20 cellular contexts compared by ENCODE assay signal in genomic region chr3:151195818-151196217, GRCh38. TPM values are rescaled to one million over a fixed set of nuclear protein-coding genes. Genes with fewer than 3 reads are reported as not detected.
"Had no signal": no experiment of that assay in that cellular context is flagged by ENCODE, and none has a peak within 500 bp of the region (broad histone marks: within the 10 kb centered on the region; RNA-seq: fewer than 3 reads in every experiment).

No MANE protein-coding gene starts in this region.

- H3K9me3 ChIP-seq: body of pancreas, prostate gland, right atrium auricular region, suprapubic skin had no signal

- H3K27me3 ChIP-seq: body of pancreas, dorsolateral prefrontal cortex, right atrium auricular region, suprapubic skin had no signal

- DNase-seq: activated CD4-positive, CD25-positive, alpha-beta regulatory T cell; activated CD8-positive, alpha-beta memory T cell treated with anti-CD3 and anti-CD28 coated beads, Interleukin-2, amount 50 U/mL, for 4 hours; activated naive CD4-positive, alpha-beta T cell treated with anti-CD3 and anti-CD28 coated beads for 36 hours; amygdala; body of pancreas; dorsolateral prefrontal cortex; foreskin fibroblast; left cardiac atrium; mesenchymal stem cell; naive thymus-derived CD8-positive, alpha-beta T cell; stimulated activated CD4-positive, alpha-beta T cell treated with anti-CD3 and anti-CD28 coated beads, Interleukin-2, amount 100 ng/mL, for 24 hours; stimulated activated naive CD8-positive, alpha-beta T cell treated with anti-CD3 and anti-CD28 coated beads, Interleukin-15, Interleukin-2, amounts not matched to agents 100 U/mL and 50 U/mL, for 24 hours had no signal

- H3K27ac ChIP-seq: body of pancreas, dorsolateral prefrontal cortex, epithelial cell of prostate, prostate gland, right atrium auricular region, SK-N-MC, suprapubic skin had no signal

- H3K36me3 Mint-ChIP-seq: type B pancreatic cell had no signal

- H3K36me3 ChIP-seq: prostate gland, right atrium auricular region, suprapubic skin had no signal

- H3K4me3 ChIP-seq: body of pancreas, dorsolateral prefrontal cortex, prostate gland, right atrium auricular region, SK-N-MC, suprapubic skin had no signal

- H3K9me3 Mint-ChIP-seq: naive thymus-derived CD8-positive, alpha-beta T cell; type B pancreatic cell had no signal

- H3K27me3 Mint-ChIP-seq: naive thymus-derived CD8-positive, alpha-beta T cell; type B pancreatic cell had no signal

- H3K4me1 ChIP-seq: body of pancreas, prostate gland, right atrium auricular region had no signal

- H3K4me3 Mint-ChIP-seq: activated naive CD4-positive, alpha-beta T cell treated with anti-CD3 and anti-CD28 coated beads for 36 hours; naive thymus-derived CD8-positive, alpha-beta T cell; type B pancreatic cell had no signal

- H3K27ac Mint-ChIP-seq: type B pancreatic cell had no signal

- ATAC-seq: body of pancreas; left cardiac atrium; naive thymus-derived CD8-positive, alpha-beta T cell had no signal

RNA-seq across cellular contexts. Expression of gene GPR171, which starts 7.2 kb away (rescaled TPM):
- total RNA-seq: glomerular endothelial cell, osteocyte had no signal
